In the genomic region with DNA sequence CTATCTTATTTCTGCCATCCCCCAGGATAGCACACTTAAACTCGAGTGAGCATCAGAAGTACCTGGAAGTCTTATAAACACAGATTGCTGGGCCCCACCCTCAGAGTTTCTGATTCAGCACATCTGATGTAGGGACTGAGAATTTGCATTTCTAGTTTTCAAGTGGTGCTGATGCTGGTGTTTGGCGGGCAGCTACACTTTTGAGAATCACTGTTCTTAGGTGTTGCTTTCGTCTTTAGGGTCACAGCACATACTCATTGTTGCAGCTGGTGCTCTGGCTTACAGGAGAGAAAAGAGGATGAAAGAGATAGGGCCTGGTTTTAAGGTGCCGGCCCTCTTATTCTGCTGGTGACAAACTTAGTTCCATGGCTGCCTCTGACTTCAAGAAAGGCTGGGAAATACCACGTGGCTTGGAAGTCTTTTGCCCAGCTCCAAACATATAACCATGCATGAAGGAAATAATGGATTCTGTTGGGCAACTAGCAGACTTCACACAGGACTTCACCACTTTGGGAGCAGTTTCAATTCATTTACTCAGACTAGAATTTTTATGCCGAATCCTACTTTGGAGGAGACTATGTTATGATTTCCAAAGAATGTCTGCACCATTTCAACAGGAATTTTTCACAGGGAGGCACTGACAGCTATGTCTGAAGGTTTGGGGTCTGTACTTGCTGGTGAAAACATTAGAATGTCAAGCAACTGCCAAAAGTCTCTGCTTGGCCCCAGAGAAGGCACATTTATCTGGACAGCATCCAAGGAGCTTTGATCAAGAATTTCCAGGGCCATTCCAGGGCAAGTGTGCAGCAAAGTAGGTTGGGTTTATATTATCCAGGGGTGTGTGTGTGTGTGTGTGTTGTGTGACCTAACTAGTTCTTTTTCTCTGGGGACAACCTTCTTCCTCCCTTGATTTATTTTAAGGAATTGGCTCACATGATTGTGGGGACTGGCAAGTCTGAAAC, we compare ENCODE assay signal across 9 cellular contexts. TPM values are rescaled to one million over a fixed set of nuclear protein-coding genes. Genes with fewer than 3 reads are reported as not detected.
DNase-seq lines count a peak whose midpoint lies in the region; ATAC-seq and TF ChIP-seq lines count a peak whose summit lies in the region.
"Had no signal": no experiment of that assay in that cellular context is flagged by ENCODE, and none has a peak within 500 bp of the region (broad histone marks: within the 10 kb centered on the region; RNA-seq: fewer than 3 reads in every experiment).

No MANE protein-coding gene starts in this region.

- peak; percentile 81 for DNase-seq in fibroblast of villous mesenchyme (ENCODE audit: low read depth)
- no peak for DNase-seq in upper lobe of left lung
- DNase-seq in MG63, result no peak
- no peak for DNase-seq in uterus
- no peak for DNase-seq in activated T-helper 1 cell treated with anti-CD3 and anti-CD28 coated beads, Interleukin-12 subunit alpha, Interleukin-12 subunit beta, Interleukin-2, Interleukin-4 antibody, amounts not matched to agents 30 ng/mL and 10 ng/mL and 1 ng/mL, durations not matched to agents 14 hours and 24 hours and 36 hours (ENCODE audit: low spot score)
- DNase-seq: activated T-cell treated with anti-CD3 and anti-CD28 coated beads, Interleukin-2, amount 50 U/mL, for 1 hour; GOT3 had no signal

- no peaks in the 10 kb centered on the region for H3K9me3 Mint-ChIP-seq in activated T-helper 1 cell treated with anti-CD3 and anti-CD28 coated beads, Interleukin-12 subunit alpha, Interleukin-12 subunit beta, Interleukin-2, Interleukin-4 antibody, amounts not matched to agents 30 ng/mL and 10 ng/mL and 1 ng/mL, durations not matched to agents 14 hours and 24 hours and 36 hours

- H3K4me1 Mint-ChIP-seq in activated T-helper 1 cell treated with anti-CD3 and anti-CD28 coated beads, Interleukin-12 subunit alpha, Interleukin-12 subunit beta, Interleukin-2, Interleukin-4 antibody, amounts not matched to agents 30 ng/mL and 10 ng/mL and 1 ng/mL, durations not matched to agents 14 hours and 24 hours and 36 hours (ENCODE audit: low read depth), result no peaks in the 10 kb centered on the region

- H3K36me3 Mint-ChIP-seq in activated T-helper 1 cell treated with anti-CD3 and anti-CD28 coated beads, Interleukin-12 subunit alpha, Interleukin-12 subunit beta, Interleukin-2, Interleukin-4 antibody, amounts not matched to agents 30 ng/mL and 10 ng/mL and 1 ng/mL, durations not matched to agents 14 hours and 24 hours and 36 hours (ENCODE audit: low read depth), result no peaks in the 10 kb centered on the region

- TF ChIP-seq CTCF in fibroblast of villous mesenchyme (IDR thresholded peaks at IDR 0.05; ENCODE audit: insufficient read depth, low read depth, low read length) (no peak), upper lobe of left lung (IDR thresholded peaks at IDR 0.05) (no peak), uterus (IDR thresholded peaks at IDR 0.05) (no peak)

- H3K9me3 ChIP-seq in upper lobe of left lung (no peaks in the 10 kb centered on the region), MG63 (no peaks in the 10 kb centered on the region; the same call in 1 of the 2 replicates), uterus (no peaks in the 10 kb centered on the region)

- ATAC-seq in GM21447 (IDR thresholded peaks at IDR 0.05; ENCODE audit: unreplicated experiment) (peak; percentile 95), HG03460 (IDR thresholded peaks at IDR 0.05; ENCODE audit: unreplicated experiment) (peak; percentile 97), upper lobe of left lung (ENCODE audit: low FRiP score in 2 of 2) (peak; percentile 43 to 57)

- H3K27me3 ChIP-seq in upper lobe of left lung (no peaks in the 10 kb centered on the region), MG63 (no peaks in the 10 kb centered on the region), uterus (no peaks in the 10 kb centered on the region)

- H3K36me3 ChIP-seq in upper lobe of left lung (no peaks in the 10 kb centered on the region), MG63 (no peaks in the 10 kb centered on the region), uterus (no peaks in the 10 kb centered on the region)

- no peak overlapping the region for H3K27ac Mint-ChIP-seq in activated T-helper 1 cell treated with anti-CD3 and anti-CD28 coated beads, Interleukin-12 subunit alpha, Interleukin-12 subunit beta, Interleukin-2, Interleukin-4 antibody, amounts not matched to agents 30 ng/mL and 10 ng/mL and 1 ng/mL, durations not matched to agents 14 hours and 24 hours and 36 hours

- 48 to 63% methylated on average over 6 of the region's 6 CpGs for WGBS in upper lobe of left lung, 2 donors

- peaks cover 17 to 37% (median 23%) of the 10 kb centered on the region in 4 donors for H3K4me1 ChIP-seq in upper lobe of left lung
- no peaks in the 10 kb centered on the region for H3K4me1 ChIP-seq in uterus

- H3K27ac ChIP-seq in upper lobe of left lung, result peak overlapping the region; percentile 10 to 79 (median 48)
- H3K27ac ChIP-seq in uterus, result peak overlapping the region in 1 of 2 donors; percentile 54

- TF ChIP-seq POLR2A in upper lobe of left lung (IDR thresholded peaks at IDR 0.05) (no peak), uterus (IDR thresholded peaks at IDR 0.05) (no peak)

- no peak overlapping the region for H3K4me3 Mint-ChIP-seq in activated T-helper 1 cell treated with anti-CD3 and anti-CD28 coated beads, Interleukin-12 subunit alpha, Interleukin-12 subunit beta, Interleukin-2, Interleukin-4 antibody, amounts not matched to agents 30 ng/mL and 10 ng/mL and 1 ng/mL, durations not matched to agents 14 hours and 24 hours and 36 hours

- intact Hi-C loops in uterus (cut with DNase I; ENCODE audit: low total_unique reads), result no loop called here
- intact Hi-C loops in activated T-helper 1 cell treated with anti-CD3 and anti-CD28 coated beads, Interleukin-12 subunit alpha, Interleukin-12 subunit beta, Interleukin-2, Interleukin-4 antibody, amounts not matched to agents 30 ng/mL and 10 ng/mL and 1 ng/mL, durations not matched to agents 14 hours and 24 hours and 36 hours (cut with micrococcal nuclease), result no loop called here

- no peak for TF ChIP-seq EP300 in upper lobe of left lung (IDR thresholded peaks at IDR 0.05)

- peaks cover 22% of the 10 kb centered on the region for H3K27me3 Mint-ChIP-seq in activated T-helper 1 cell treated with anti-CD3 and anti-CD28 coated beads, Interleukin-12 subunit alpha, Interleukin-12 subunit beta, Interleukin-2, Interleukin-4 antibody, amounts not matched to agents 30 ng/mL and 10 ng/mL and 1 ng/mL, durations not matched to agents 14 hours and 24 hours and 36 hours (ENCODE audit: insufficient read depth)

- H3K4me3 ChIP-seq in fibroblast of villous mesenchyme (ENCODE audit: low read depth, low read length), result no peak overlapping the region
- H3K4me3 ChIP-seq in upper lobe of left lung, result no peak overlapping the region
- no peak overlapping the region for H3K4me3 ChIP-seq in MG63
- no peak overlapping the region for H3K4me3 ChIP-seq in uterus

RNA-seq across cellular contexts. Expression of a gene that starts 6.9 kb away (rescaled TPM):
- 11.0 and 17.3 TPM in 2 replicates for total RNA-seq in fibroblast of villous mesenchyme
- 10 to 100 TPM in 5 of 6 donors, 1 to 10 TPM in 1; 7.7 to 43.0 (median 19.4) TPM for total RNA-seq in upper lobe of left lung
- total RNA-seq in MG63 (2014; rRNA removed; shearing (Covaris generic); ENCODE audit: low replicate concordance), result 1.7 TPM in 1 of 2 replicates, not detected in the other
- 10 to 100 TPM; 14.7 to 23.8 (median 16.9) TPM for total RNA-seq in uterus
- total RNA-seq in activated T-helper 1 cell treated with anti-CD3 and anti-CD28 coated beads, Interleukin-12 subunit alpha, Interleukin-12 subunit beta, Interleukin-2, Interleukin-4 antibody, amounts not matched to agents 30 ng/mL and 10 ng/mL and 1 ng/mL, durations not matched to agents 14 hours and 24 hours and 36 hours, result 0.96 and 2.2 TPM in 2 replicates

RNA-seq across cellular contexts. Expression of a gene that starts 12.4 kb away (rescaled TPM):
- 15.8 and 48.4 TPM in 2 replicates for total RNA-seq in fibroblast of villous mesenchyme
- total RNA-seq in upper lobe of left lung, result 100 to 1,000 TPM in 5 of 6 donors, 10 to 100 TPM in 1; 70.5 to 447 (median 322) TPM
- total RNA-seq in MG63 (2014; rRNA removed; shearing (Covaris generic); ENCODE audit: low replicate concordance), result 0.03 TPM in 1 of 2 replicates, not detected in the other
- 10 to 100 TPM in 3 of 4 donors, 1 to 10 TPM in 1; 6.5 to 29.2 (median 20.0) TPM for total RNA-seq in uterus
- total RNA-seq in activated T-helper 1 cell treated with anti-CD3 and anti-CD28 coated beads, Interleukin-12 subunit alpha, Interleukin-12 subunit beta, Interleukin-2, Interleukin-4 antibody, amounts not matched to agents 30 ng/mL and 10 ng/mL and 1 ng/mL, durations not matched to agents 14 hours and 24 hours and 36 hours, result 0.23 TPM in 1 of 2 replicates, not detected in the other
